Comparison of ENCODE assay signal across 1 cellular context in genomic region chr16:4616047-4616811, GRCh38.
TF ChIP-seq lines count a peak whose summit lies in the region.

No MANE protein-coding gene starts in this region.

TF ChIP-seq in HepG2, 621 proteins besides CTCF, POLR2A, EP300 and RAD21 (continued from another document and continues in another):
- TF ChIP-seq, protein P1, sequence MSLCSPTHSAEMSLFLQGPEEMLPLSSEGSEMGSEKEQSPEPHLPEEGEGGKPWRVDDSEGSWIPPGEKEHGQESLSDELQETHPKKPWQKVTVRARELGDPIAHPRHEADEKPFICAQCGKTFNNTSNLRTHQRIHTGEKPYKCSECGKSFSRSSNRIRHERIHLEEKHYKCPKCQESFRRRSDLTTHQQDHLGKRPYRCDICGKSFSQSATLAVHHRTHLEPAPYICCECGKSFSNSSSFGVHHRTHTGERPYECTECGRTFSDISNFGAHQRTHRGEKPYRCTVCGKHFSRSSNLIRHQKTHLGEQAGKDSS (CRISPR knock-in tag; IDR thresholded peaks at IDR 0.05; ENCODE audit: borderline replicate concordance, low read depth): peak; percentile 18; the same call in 1 of the 2 replicates
- TF ChIP-seq ESRRA (CRISPR knock-in tag; IDR thresholded peaks at IDR 0.05; ENCODE audit: low read depth) (peak; percentile 82; the same call in 1 of the 2 replicates), YY1 (IDR thresholded peaks at IDR 0.05; ENCODE audit: insufficient read depth, insufficient replicate concordance, low read depth, low read length) (peak; percentile 48), RNF219 (CRISPR knock-in tag; IDR thresholded peaks at IDR 0.05) (no peak), GPN1 (CRISPR knock-in tag; IDR thresholded peaks at IDR 0.05; ENCODE audit: borderline replicate concordance) (no peak), ZZZ3 (CRISPR knock-in tag; IDR thresholded peaks at IDR 0.05; ENCODE audit: borderline replicate concordance) (0 out of 2 replicates have a peak, but pooled peaks have one; percentile 53), ZBTB34 (CRISPR knock-in tag; IDR thresholded peaks at IDR 0.05) (peak; percentile 72; the same call in 1 of the 2 replicates), HBP1 (CRISPR knock-in tag; IDR thresholded peaks at IDR 0.05; ENCODE audit: low read depth) (no peak), ZNF280D (CRISPR knock-in tag; IDR thresholded peaks at IDR 0.05) (no peak), NFYB (CRISPR knock-in tag; IDR thresholded peaks at IDR 0.05) (peak; percentile 90), CBFB (CRISPR knock-in tag; IDR thresholded peaks at IDR 0.05) (0 out of 2 replicates have a peak, but pooled peaks have one; percentile 11), ZNF260 (CRISPR knock-in tag; IDR thresholded peaks at IDR 0.05; ENCODE audit: borderline replicate concordance, low read depth) (no peak), ARNT2 (CRISPR knock-in tag; IDR thresholded peaks at IDR 0.05; ENCODE audit: low read depth) (peak; percentile 28; the same call in 1 of the 2 replicates), ZNF792 (CRISPR knock-in tag; IDR thresholded peaks at IDR 0.05) (peak; percentile 2; the same call in 1 of the 2 replicates), BORCS8-MEF2B (CRISPR knock-in tag; IDR thresholded peaks at IDR 0.05) (peak; percentile 37; the same call in 1 of the 2 replicates), RXRA (CRISPR knock-in tag; IDR thresholded peaks at IDR 0.05) (0 out of 2 replicates have a peak, but pooled peaks have one; percentile 8), ZNF547 (CRISPR knock-in tag; IDR thresholded peaks at IDR 0.05) (peak; percentile 23; the same call in 1 of the 2 replicates), E2F1 (CRISPR knock-in tag; IDR thresholded peaks at IDR 0.05) (peak; percentile 23), ATF7 (IDR thresholded peaks at IDR 0.05) (peak; percentile 81), ATF7 (CRISPR knock-in tag; IDR thresholded peaks at IDR 0.05) (no peak), PLRG1 (conservative IDR thresholded peaks at IDR 0.05) (no peak), SRY (CRISPR knock-in tag; IDR thresholded peaks at IDR 0.05) (peak; percentile 62; the same call in 1 of the 2 replicates), ZNF558 (CRISPR knock-in tag; IDR thresholded peaks at IDR 0.05; ENCODE audit: borderline replicate concordance) (no peak), ZNF335 (CRISPR knock-in tag; IDR thresholded peaks at IDR 0.05) (peak; percentile 58; the same call in 1 of the 2 replicates), SUZ12 (IDR thresholded peaks at IDR 0.05; ENCODE audit: low read depth, low read length) (peak; percentile 68), SALL1 (CRISPR knock-in tag; IDR thresholded peaks at IDR 0.05) (peak; percentile 34; the same call in 1 of the 2 replicates), NFKBIZ (CRISPR knock-in tag; IDR thresholded peaks at IDR 0.05) (0 out of 2 replicates have a peak, but pooled peaks have one; percentile 11), GABPB1 (CRISPR knock-in tag; IDR thresholded peaks at IDR 0.05) (peak; percentile 91), ZNF205 (CRISPR knock-in tag; IDR thresholded peaks at IDR 0.05) (peak; percentile 88; the same call in 1 of the 2 replicates), MXD4 (CRISPR knock-in tag; IDR thresholded peaks at IDR 0.05) (peak; percentile 54; the same call in 1 of the 2 replicates), ZBTB7B (CRISPR knock-in tag; IDR thresholded peaks at IDR 0.05) (0 out of 2 replicates have a peak, but pooled peaks have one; percentile 52), LCORL (IDR thresholded peaks at IDR 0.05) (no peak), LCORL (CRISPR knock-in tag; IDR thresholded peaks at IDR 0.05) (peak; percentile 68), ISX (CRISPR knock-in tag; conservative IDR thresholded peaks at IDR 0.05) (no peak), ZNF879 (CRISPR knock-in tag; IDR thresholded peaks at IDR 0.05) (peak; percentile 85; the same call in 1 of the 2 replicates), ETV5 (CRISPR knock-in tag; IDR thresholded peaks at IDR 0.05; ENCODE audit: borderline replicate concordance) (peak; percentile 93), ZNF674 (CRISPR knock-in tag; IDR thresholded peaks at IDR 0.05; ENCODE audit: low read depth) (no peak), ZGPAT (CRISPR knock-in tag; IDR thresholded peaks at IDR 0.05) (peak; percentile 75)
- TF ChIP-seq, protein P2, sequence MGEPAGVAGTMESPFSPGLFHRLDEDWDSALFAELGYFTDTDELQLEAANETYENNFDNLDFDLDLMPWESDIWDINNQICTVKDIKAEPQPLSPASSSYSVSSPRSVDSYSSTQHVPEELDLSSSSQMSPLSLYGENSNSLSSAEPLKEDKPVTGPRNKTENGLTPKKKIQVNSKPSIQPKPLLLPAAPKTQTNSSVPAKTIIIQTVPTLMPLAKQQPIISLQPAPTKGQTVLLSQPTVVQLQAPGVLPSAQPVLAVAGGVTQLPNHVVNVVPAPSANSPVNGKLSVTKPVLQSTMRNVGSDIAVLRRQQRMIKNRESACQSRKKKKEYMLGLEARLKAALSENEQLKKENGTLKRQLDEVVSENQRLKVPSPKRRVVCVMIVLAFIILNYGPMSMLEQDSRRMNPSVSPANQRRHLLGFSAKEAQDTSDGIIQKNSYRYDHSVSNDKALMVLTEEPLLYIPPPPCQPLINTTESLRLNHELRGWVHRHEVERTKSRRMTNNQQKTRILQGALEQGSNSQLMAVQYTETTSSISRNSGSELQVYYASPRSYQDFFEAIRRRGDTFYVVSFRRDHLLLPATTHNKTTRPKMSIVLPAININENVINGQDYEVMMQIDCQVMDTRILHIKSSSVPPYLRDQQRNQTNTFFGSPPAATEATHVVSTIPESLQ (CRISPR knock-in tag; conservative IDR thresholded peaks at IDR 0.05): no peak
- TF ChIP-seq, protein P3, sequence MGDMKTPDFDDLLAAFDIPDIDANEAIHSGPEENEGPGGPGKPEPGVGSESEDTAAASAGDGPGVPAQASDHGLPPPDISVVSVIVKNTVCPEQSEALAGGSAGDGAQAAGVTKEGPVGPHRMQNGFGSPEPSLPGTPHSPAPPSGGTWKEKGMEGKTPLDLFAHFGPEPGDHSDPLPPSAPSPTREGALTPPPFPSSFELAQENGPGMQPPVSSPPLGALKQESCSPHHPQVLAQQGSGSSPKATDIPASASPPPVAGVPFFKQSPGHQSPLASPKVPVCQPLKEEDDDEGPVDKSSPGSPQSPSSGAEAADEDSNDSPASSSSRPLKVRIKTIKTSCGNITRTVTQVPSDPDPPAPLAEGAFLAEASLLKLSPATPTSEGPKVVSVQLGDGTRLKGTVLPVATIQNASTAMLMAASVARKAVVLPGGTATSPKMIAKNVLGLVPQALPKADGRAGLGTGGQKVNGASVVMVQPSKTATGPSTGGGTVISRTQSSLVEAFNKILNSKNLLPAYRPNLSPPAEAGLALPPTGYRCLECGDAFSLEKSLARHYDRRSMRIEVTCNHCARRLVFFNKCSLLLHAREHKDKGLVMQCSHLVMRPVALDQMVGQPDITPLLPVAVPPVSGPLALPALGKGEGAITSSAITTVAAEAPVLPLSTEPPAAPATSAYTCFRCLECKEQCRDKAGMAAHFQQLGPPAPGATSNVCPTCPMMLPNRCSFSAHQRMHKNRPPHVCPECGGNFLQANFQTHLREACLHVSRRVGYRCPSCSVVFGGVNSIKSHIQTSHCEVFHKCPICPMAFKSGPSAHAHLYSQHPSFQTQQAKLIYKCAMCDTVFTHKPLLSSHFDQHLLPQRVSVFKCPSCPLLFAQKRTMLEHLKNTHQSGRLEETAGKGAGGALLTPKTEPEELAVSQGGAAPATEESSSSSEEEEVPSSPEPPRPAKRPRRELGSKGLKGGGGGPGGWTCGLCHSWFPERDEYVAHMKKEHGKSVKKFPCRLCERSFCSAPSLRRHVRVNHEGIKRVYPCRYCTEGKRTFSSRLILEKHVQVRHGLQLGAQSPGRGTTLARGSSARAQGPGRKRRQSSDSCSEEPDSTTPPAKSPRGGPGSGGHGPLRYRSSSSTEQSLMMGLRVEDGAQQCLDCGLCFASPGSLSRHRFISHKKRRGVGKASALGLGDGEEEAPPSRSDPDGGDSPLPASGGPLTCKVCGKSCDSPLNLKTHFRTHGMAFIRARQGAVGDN (CRISPR knock-in tag; IDR thresholded peaks at IDR 0.05): peak; percentile 88
